Comparison of ENCODE assay signal across 38 cellular contexts in the genomic region with DNA sequence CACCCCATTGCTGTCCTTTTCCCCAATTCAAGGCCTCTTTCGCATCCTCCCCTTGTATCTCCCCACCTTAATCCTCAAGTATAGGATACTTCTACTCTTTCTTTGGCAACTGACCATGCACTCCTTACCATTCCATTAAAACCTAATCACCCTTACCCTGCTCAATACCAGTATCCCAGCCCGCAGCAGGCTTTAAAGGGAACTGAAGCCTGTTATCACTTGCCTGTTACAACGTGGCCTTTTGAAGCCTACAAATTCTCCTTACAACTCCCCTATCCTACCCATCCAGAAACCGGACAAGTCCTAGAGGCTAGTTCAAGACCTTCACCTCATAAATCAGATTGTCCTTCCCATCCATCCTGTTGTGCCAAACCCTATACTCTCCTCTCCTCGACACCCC. TPM values are rescaled to one million over a fixed set of nuclear protein-coding genes. Genes with fewer than 3 reads are reported as not detected.
"Had no signal": no experiment of that assay in that cellular context is flagged by ENCODE, and none has a peak within 500 bp of the region (broad histone marks: within the 10 kb centered on the region; RNA-seq: fewer than 3 reads in every experiment).

No MANE protein-coding gene starts in this region.

- H3K27ac ChIP-seq: ascending aorta, cardiac muscle cell, VCaP had no signal

- H3K27me3 ChIP-seq: ascending aorta, cardiac muscle cell had no signal

- H3K36me3 Mint-ChIP-seq: activated CD4-positive, alpha-beta memory T cell treated with anti-CD3 and anti-CD28 coated beads for 36 hours; activated naive CD4-positive, alpha-beta T cell treated with anti-CD3 and anti-CD28 coated beads, Interleukin-2, amount 50 U/mL, for 24 hours; activated naive CD8-positive, alpha-beta T cell; brain had no signal

- H3K4me1 Mint-ChIP-seq: activated naive CD4-positive, alpha-beta T cell treated with anti-CD3 and anti-CD28 coated beads, Interleukin-2, amount 50 U/mL, for 24 hours; brain had no signal

- H3K9me3 ChIP-seq: ascending aorta had no signal

- H3K27ac Mint-ChIP-seq: activated B cell treated with CpG ODN at 0.5 μM for 24 hours; activated CD4-positive, alpha-beta memory T cell treated with anti-CD3 and anti-CD28 coated beads for 36 hours; activated CD4-positive, alpha-beta T cell treated with anti-CD3 and anti-CD28 coated beads, Interleukin-2, amount 10 ng/mL, durations not matched to agents 24 days and 14 days; activated CD8-positive, alpha-beta T cell treated with anti-CD3 and anti-CD28 coated beads for 36 hours; activated naive CD4-positive, alpha-beta T cell treated with anti-CD3 and anti-CD28 coated beads, Interleukin-2, amount 10 ng/mL, durations not matched to agents 7 days and 5 days; activated naive CD4-positive, alpha-beta T cell treated with anti-CD3 and anti-CD28 coated beads, Interleukin-2, amount 50 U/mL, for 24 hours; activated naive CD8-positive, alpha-beta T cell; activated naive CD8-positive, alpha-beta T cell treated with anti-CD3 and anti-CD28 coated beads, Interleukin-2, amount 10 ng/mL, durations not matched to agents 7 days and 5 days; activated naive CD8-positive, alpha-beta T cell treated with anti-CD3 and anti-CD28 coated beads, Interleukin-2, amount 50 U/mL, for 24 hours; activated T-helper 2 cell treated with anti-CD3 and anti-CD28 coated beads, Interferon-gamma antibody, Interleukin-2, Interleukin-4, amounts not matched to agents 10 μg/mL and 5 μg/mL and 100 μg/mL, durations not matched to agents 14 hours and 24 hours and 36 hours; brain; T-helper 1 cell treated with Interleukin-12 subunit alpha and Interleukin-12 subunit beta and Interleukin-4 antibody, amounts not matched to agents 30 μg/mL and 1 μg/mL, for 36 hours; T-helper 2 cell treated with Interferon-gamma antibody and Interleukin-4, amounts not matched to agents 5 μg/mL and 100 μg/mL, for 36 hours had no signal

- H3K27me3 Mint-ChIP-seq: activated CD4-positive, alpha-beta memory T cell treated with anti-CD3 and anti-CD28 coated beads for 36 hours; activated CD8-positive, alpha-beta T cell treated with anti-CD3 and anti-CD28 coated beads for 36 hours; activated naive CD4-positive, alpha-beta T cell treated with anti-CD3 and anti-CD28 coated beads, Interleukin-2, amount 50 U/mL, for 24 hours; activated naive CD8-positive, alpha-beta T cell; activated naive CD8-positive, alpha-beta T cell treated with anti-CD3 and anti-CD28 coated beads, Interleukin-2, amount 50 U/mL, for 24 hours had no signal

- DNase-seq: activated B cell treated with CpG ODN at 0.5 μM for 24 hours; activated CD4-positive, alpha-beta memory T cell treated with anti-CD3 and anti-CD28 coated beads for 36 hours; activated CD4-positive, alpha-beta T cell treated with anti-CD3 and anti-CD28 coated beads for 4 hours; activated CD4-positive, alpha-beta T cell treated with anti-CD3 and anti-CD28 coated beads, Interleukin-2, amount 10 ng/mL, durations not matched to agents 24 days and 14 days; activated CD4-positive, alpha-beta T cell treated with anti-CD3 and anti-CD28 coated beads, Interleukin-2, amount 50 U/mL, for 1 hour; activated CD4-positive, alpha-beta T cell treated with anti-CD3 and anti-CD28 coated beads, Interleukin-2, amount 50 U/mL, for 4 hours; activated CD4-positive, CD25-positive, alpha-beta regulatory T cell treated with anti-CD3 and anti-CD28 coated beads, Interleukin-2, amount 50 U/mL, for 72 hours; activated CD8-positive, alpha-beta memory T cell treated with anti-CD3 and anti-CD28 coated beads, Interleukin-2, amount 50 U/mL, for 4 hours; activated CD8-positive, alpha-beta T cell treated with anti-CD3 and anti-CD28 coated beads for 36 hours; activated effector memory CD4-positive, alpha-beta T cell treated with Interleukin-2 at 50 U/mL for 16 hours; activated gamma-delta T cell; activated naive CD4-positive, alpha-beta T cell treated with anti-CD3 and anti-CD28 coated beads, Interleukin-2, amount 10 ng/mL, durations not matched to agents 7 days and 5 days; activated naive CD4-positive, alpha-beta T cell treated with Interleukin-2 at 50 U/mL for 16 hours; activated naive CD8-positive, alpha-beta T cell treated with anti-CD3 and anti-CD28 coated beads, Interleukin-2, amount 10 ng/mL, durations not matched to agents 7 days and 5 days; activated naive CD8-positive, alpha-beta T cell treated with anti-CD3 and anti-CD28 coated beads, Interleukin-2, amount 50 U/mL, for 24 hours; activated T-cell treated with anti-CD3 and anti-CD28 coated beads for 4 hours; activated T-cell treated with anti-CD3 and anti-CD28 coated beads, Interleukin-2, amount 50 U/mL, for 1 hour; activated T-cell treated with anti-CD3 and anti-CD28 coated beads, Interleukin-2, amount 50 U/mL, for 4 hours; amygdala; anterior cingulate cortex; central memory CD4-positive, alpha-beta T cell; T-helper 1 cell; T-helper 2 cell; T-helper 9 cell had no signal

- H3K4me3 Mint-ChIP-seq: activated B cell treated with CpG ODN at 0.5 μM for 24 hours; activated CD4-positive, alpha-beta memory T cell treated with anti-CD3 and anti-CD28 coated beads for 36 hours; activated CD4-positive, alpha-beta T cell treated with anti-CD3 and anti-CD28 coated beads, Interleukin-2, amount 10 ng/mL, durations not matched to agents 24 days and 14 days; activated CD8-positive, alpha-beta T cell treated with anti-CD3 and anti-CD28 coated beads for 36 hours; activated naive CD4-positive, alpha-beta T cell treated with anti-CD3 and anti-CD28 coated beads, Interleukin-2, amount 10 ng/mL, durations not matched to agents 7 days and 5 days; activated naive CD4-positive, alpha-beta T cell treated with anti-CD3 and anti-CD28 coated beads, Interleukin-2, amount 50 U/mL, for 24 hours; activated naive CD8-positive, alpha-beta T cell; activated naive CD8-positive, alpha-beta T cell treated with anti-CD3 and anti-CD28 coated beads, Interleukin-2, amount 10 ng/mL, durations not matched to agents 7 days and 5 days; activated naive CD8-positive, alpha-beta T cell treated with anti-CD3 and anti-CD28 coated beads, Interleukin-2, amount 50 U/mL, for 24 hours; activated T-cell treated with anti-CD3 and anti-CD28 coated beads, Interleukin-2, amount 50 U/mL, for 4 hours; brain; T-helper 1 cell treated with Interleukin-12 subunit alpha and Interleukin-12 subunit beta and Interleukin-4 antibody, amounts not matched to agents 30 μg/mL and 1 μg/mL, for 36 hours; T-helper 2 cell treated with Interferon-gamma antibody and Interleukin-4, amounts not matched to agents 5 μg/mL and 100 μg/mL, for 36 hours had no signal

- H3K36me3 ChIP-seq: ascending aorta, cardiac muscle cell had no signal

- H3K9me3 Mint-ChIP-seq: activated B cell treated with CpG ODN at 0.5 μM for 24 hours; activated CD4-positive, alpha-beta memory T cell treated with anti-CD3 and anti-CD28 coated beads for 36 hours; activated CD4-positive, alpha-beta T cell treated with anti-CD3 and anti-CD28 coated beads, Interleukin-2, amount 10 ng/mL, durations not matched to agents 24 days and 14 days; activated CD8-positive, alpha-beta T cell treated with anti-CD3 and anti-CD28 coated beads for 36 hours; activated naive CD4-positive, alpha-beta T cell treated with anti-CD3 and anti-CD28 coated beads, Interleukin-2, amount 10 ng/mL, durations not matched to agents 7 days and 5 days; activated naive CD4-positive, alpha-beta T cell treated with anti-CD3 and anti-CD28 coated beads, Interleukin-2, amount 50 U/mL, for 24 hours; activated naive CD8-positive, alpha-beta T cell treated with anti-CD3 and anti-CD28 coated beads, Interleukin-2, amount 10 ng/mL, durations not matched to agents 7 days and 5 days; activated naive CD8-positive, alpha-beta T cell treated with anti-CD3 and anti-CD28 coated beads, Interleukin-2, amount 50 U/mL, for 24 hours; activated T-cell treated with anti-CD3 and anti-CD28 coated beads, Interleukin-2, amount 50 U/mL, for 4 hours; activated T-helper 2 cell treated with anti-CD3 and anti-CD28 coated beads, Interferon-gamma antibody, Interleukin-2, Interleukin-4, amounts not matched to agents 10 μg/mL and 5 μg/mL and 100 μg/mL, durations not matched to agents 14 hours and 24 hours and 36 hours; T-helper 1 cell treated with Interleukin-12 subunit alpha and Interleukin-12 subunit beta and Interleukin-4 antibody, amounts not matched to agents 30 μg/mL and 1 μg/mL, for 36 hours; T-helper 2 cell treated with Interferon-gamma antibody and Interleukin-4, amounts not matched to agents 5 μg/mL and 100 μg/mL, for 36 hours had no signal

- ATAC-seq: activated CD8-positive, alpha-beta T cell treated with anti-CD3 and anti-CD28 coated beads for 36 hours; activated naive CD8-positive, alpha-beta T cell treated with anti-CD3 and anti-CD28 coated beads, Interleukin-2, amount 50 U/mL, for 24 hours; activated T-cell treated with anti-CD3 and anti-CD28 coated beads, Interleukin-2, amount 50 U/mL, for 4 hours had no signal

- FAIRE-seq: bronchial epithelial cell, TTC549 had no signal

- H3K4me3 ChIP-seq: ascending aorta, cardiac muscle cell had no signal

RNA-seq across cellular contexts. Expression of gene OR10H1, which starts 16.2 kb away (rescaled TPM):
- total RNA-seq: activated B cell treated with CpG ODN at 0.5 μM for 24 hours; activated CD4-positive, alpha-beta memory T cell treated with anti-CD3 and anti-CD28 coated beads for 36 hours; activated CD8-positive, alpha-beta memory T cell treated with anti-CD3 and anti-CD28 coated beads for 36 hours; activated CD8-positive, alpha-beta T cell treated with anti-CD3 and anti-CD28 coated beads for 36 hours; activated naive CD8-positive, alpha-beta T cell treated with anti-CD3 and anti-CD28 coated beads, Interleukin-2, amount 10 ng/mL, durations not matched to agents 7 days and 5 days; activated T-helper 2 cell treated with anti-CD3 and anti-CD28 coated beads, Interferon-gamma antibody, Interleukin-2, Interleukin-4, amounts not matched to agents 10 μg/mL and 5 μg/mL and 100 μg/mL, durations not matched to agents 14 hours and 24 hours and 36 hours; ascending aorta; bronchial epithelial cell; cardiac muscle cell; cerebellum had no signal
- polyA plus RNA-seq: adipose tissue, cardiac muscle cell had no signal

RNA-seq across cellular contexts. Expression of gene OR10H5, which starts 44.2 kb away (rescaled TPM):
- total RNA-seq: activated B cell treated with CpG ODN at 0.5 μM for 24 hours; activated CD4-positive, alpha-beta memory T cell treated with anti-CD3 and anti-CD28 coated beads for 36 hours; activated CD4-positive, alpha-beta T cell treated with anti-CD3 and anti-CD28 coated beads, Interleukin-2, amount 10 ng/mL, durations not matched to agents 24 days and 14 days; activated CD8-positive, alpha-beta memory T cell treated with anti-CD3 and anti-CD28 coated beads for 36 hours; activated naive CD8-positive, alpha-beta T cell treated with anti-CD3 and anti-CD28 coated beads, Interleukin-2, amount 10 ng/mL, durations not matched to agents 7 days and 5 days; activated T-cell treated with anti-CD3 and anti-CD28 coated beads, Interleukin-2, amount 50 U/mL, for 4 hours; activated T-helper 2 cell treated with anti-CD3 and anti-CD28 coated beads, Interferon-gamma antibody, Interleukin-2, Interleukin-4, amounts not matched to agents 10 μg/mL and 5 μg/mL and 100 μg/mL, durations not matched to agents 14 hours and 24 hours and 36 hours; ascending aorta; bronchial epithelial cell; cardiac muscle cell; cerebellum had no signal
- polyA plus RNA-seq: cardiac muscle cell had no signal
